In the genomic region with DNA sequence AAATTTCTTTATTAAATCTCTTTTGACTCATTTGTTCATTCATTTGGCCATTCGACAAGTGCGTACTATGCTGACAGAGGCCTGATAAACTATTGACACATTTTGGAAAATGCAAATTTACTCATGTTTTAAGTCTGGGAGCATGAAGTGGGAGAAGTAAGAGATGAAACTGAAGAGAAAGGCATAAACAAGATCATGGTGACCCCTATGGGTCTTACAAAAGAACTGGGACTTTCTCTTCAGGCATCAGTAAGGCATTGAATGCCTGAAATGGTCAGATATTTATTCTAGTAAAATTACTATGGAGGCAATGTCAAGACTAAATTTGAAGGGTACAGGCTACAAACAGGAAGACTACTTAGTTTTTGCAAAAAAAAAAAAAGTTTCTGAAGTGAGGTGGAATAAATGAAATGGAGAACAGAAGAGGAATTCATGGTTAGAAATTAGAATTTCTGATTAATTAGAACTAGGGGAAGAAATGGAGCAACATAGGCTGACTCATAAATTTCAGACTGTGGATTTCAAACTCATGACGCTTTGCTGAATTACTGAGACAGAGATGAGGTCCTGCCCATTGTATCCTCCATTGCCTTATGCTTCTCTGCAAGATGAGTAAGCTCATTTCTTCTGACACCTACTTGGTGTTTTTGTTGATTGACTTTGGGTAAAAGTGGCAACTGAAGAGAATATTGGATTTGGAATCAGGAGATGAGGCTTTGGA, we compare ENCODE assay signal across 2 cellular contexts.
TF ChIP-seq lines count a peak whose summit lies in the region.

No MANE protein-coding gene starts in this region.

TF ChIP-seq in K562, 482 proteins besides CTCF, POLR2A, EP300 and RAD21:
- TF ChIP-seq, protein P1, sequence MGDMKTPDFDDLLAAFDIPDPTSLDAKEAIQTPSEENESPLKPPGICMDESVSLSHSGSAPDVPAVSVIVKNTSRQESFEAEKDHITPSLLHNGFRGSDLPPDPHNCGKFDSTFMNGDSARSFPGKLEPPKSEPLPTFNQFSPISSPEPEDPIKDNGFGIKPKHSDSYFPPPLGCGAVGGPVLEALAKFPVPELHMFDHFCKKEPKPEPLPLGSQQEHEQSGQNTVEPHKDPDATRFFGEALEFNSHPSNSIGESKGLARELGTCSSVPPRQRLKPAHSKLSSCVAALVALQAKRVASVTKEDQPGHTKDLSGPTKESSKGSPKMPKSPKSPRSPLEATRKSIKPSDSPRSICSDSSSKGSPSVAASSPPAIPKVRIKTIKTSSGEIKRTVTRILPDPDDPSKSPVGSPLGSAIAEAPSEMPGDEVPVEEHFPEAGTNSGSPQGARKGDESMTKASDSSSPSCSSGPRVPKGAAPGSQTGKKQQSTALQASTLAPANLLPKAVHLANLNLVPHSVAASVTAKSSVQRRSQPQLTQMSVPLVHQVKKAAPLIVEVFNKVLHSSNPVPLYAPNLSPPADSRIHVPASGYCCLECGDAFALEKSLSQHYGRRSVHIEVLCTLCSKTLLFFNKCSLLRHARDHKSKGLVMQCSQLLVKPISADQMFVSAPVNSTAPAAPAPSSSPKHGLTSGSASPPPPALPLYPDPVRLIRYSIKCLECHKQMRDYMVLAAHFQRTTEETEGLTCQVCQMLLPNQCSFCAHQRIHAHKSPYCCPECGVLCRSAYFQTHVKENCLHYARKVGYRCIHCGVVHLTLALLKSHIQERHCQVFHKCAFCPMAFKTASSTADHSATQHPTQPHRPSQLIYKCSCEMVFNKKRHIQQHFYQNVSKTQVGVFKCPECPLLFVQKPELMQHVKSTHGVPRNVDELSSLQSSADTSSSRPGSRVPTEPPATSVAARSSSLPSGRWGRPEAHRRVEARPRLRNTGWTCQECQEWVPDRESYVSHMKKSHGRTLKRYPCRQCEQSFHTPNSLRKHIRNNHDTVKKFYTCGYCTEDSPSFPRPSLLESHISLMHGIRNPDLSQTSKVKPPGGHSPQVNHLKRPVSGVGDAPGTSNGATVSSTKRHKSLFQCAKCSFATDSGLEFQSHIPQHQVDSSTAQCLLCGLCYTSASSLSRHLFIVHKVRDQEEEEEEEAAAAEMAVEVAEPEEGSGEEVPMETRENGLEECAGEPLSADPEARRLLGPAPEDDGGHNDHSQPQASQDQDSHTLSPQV (IDR thresholded peaks at IDR 0.05), result no peak
- TF ChIP-seq ARNT (IDR thresholded peaks at IDR 0.05), result no peak
- no peak for TF ChIP-seq ETV1 (tag; conservative IDR thresholded peaks at IDR 0.05; ENCODE audit: low read depth)
- TF ChIP-seq ZNF140 (CRISPR knock-in tag; IDR thresholded peaks at IDR 0.05), result no peak
- TF ChIP-seq RBBP5 (IDR thresholded peaks at IDR 0.05; ENCODE audit: borderline replicate concordance, insufficient read depth, low read length, poor library complexity, severe bottlenecking), result no peak
- no peak for TF ChIP-seq NBN (IDR thresholded peaks at IDR 0.05; ENCODE audit: low read depth)

TF ChIP-seq in HepG2, 621 proteins besides CTCF, POLR2A, EP300 and RAD21 (continues in another document):
- TF ChIP-seq ZNF878 (CRISPR knock-in tag; IDR thresholded peaks at IDR 0.05), result no peak
- TF ChIP-seq, protein P2, sequence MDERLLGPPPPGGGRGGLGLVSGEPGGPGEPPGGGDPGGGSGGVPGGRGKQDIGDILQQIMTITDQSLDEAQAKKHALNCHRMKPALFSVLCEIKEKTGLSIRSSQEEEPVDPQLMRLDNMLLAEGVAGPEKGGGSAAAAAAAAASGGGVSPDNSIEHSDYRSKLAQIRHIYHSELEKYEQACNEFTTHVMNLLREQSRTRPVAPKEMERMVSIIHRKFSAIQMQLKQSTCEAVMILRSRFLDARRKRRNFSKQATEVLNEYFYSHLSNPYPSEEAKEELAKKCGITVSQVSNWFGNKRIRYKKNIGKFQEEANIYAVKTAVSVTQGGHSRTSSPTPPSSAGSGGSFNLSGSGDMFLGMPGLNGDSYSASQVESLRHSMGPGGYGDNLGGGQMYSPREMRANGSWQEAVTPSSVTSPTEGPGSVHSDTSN (CRISPR knock-in tag; IDR thresholded peaks at IDR 0.05), result no peak
- TF ChIP-seq NFIC (IDR thresholded peaks at IDR 0.05; ENCODE audit: low read length), result no peak
- TF ChIP-seq ETV5 (CRISPR knock-in tag; IDR thresholded peaks at IDR 0.05; ENCODE audit: borderline replicate concordance), result no peak
- TF ChIP-seq ZFP36 (IDR thresholded peaks at IDR 0.05; ENCODE audit: borderline replicate concordance, low read depth, low read length, partially characterized antibody), result no peak
- no peak for TF ChIP-seq ZNF343 (CRISPR knock-in tag; IDR thresholded peaks at IDR 0.05)
- no peak for TF ChIP-seq MATR3 (CRISPR knock-in tag; IDR thresholded peaks at IDR 0.05)
- TF ChIP-seq PLRG1 (conservative IDR thresholded peaks at IDR 0.05), result no peak
- TF ChIP-seq ZNF143 (CRISPR knock-in tag; IDR thresholded peaks at IDR 0.05), result no peak
- no peak for TF ChIP-seq AKAP8 (CRISPR knock-in tag; IDR thresholded peaks at IDR 0.05)
- TF ChIP-seq, protein P3, sequence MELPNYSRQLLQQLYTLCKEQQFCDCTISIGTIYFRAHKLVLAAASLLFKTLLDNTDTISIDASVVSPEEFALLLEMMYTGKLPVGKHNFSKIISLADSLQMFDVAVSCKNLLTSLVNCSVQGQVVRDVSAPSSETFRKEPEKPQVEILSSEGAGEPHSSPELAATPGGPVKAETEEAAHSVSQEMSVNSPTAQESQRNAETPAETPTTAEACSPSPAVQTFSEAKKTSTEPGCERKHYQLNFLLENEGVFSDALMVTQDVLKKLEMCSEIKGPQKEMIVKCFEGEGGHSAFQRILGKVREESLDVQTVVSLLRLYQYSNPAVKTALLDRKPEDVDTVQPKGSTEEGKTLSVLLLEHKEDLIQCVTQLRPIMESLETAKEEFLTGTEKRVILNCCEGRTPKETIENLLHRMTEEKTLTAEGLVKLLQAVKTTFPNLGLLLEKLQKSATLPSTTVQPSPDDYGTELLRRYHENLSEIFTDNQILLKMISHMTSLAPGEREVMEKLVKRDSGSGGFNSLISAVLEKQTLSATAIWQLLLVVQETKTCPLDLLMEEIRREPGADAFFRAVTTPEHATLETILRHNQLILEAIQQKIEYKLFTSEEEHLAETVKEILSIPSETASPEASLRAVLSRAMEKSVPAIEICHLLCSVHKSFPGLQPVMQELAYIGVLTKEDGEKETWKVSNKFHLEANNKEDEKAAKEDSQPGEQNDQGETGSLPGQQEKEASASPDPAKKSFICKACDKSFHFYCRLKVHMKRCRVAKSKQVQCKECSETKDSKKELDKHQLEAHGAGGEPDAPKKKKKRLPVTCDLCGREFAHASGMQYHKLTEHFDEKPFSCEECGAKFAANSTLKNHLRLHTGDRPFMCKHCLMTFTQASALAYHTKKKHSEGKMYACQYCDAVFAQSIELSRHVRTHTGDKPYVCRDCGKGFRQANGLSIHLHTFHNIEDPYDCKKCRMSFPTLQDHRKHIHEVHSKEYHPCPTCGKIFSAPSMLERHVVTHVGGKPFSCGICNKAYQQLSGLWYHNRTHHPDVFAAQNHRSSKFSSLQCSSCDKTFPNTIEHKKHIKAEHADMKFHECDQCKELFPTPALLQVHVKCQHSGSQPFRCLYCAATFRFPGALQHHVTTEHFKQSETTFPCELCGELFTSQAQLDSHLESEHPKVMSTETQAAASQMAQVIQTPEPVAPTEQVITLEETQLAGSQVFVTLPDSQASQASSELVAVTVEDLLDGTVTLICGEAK (IDR thresholded peaks at IDR 0.05), result no peak
- TF ChIP-seq, protein P3 (CRISPR knock-in tag; IDR thresholded peaks at IDR 0.05), result no peak
- TF ChIP-seq, protein P4, sequence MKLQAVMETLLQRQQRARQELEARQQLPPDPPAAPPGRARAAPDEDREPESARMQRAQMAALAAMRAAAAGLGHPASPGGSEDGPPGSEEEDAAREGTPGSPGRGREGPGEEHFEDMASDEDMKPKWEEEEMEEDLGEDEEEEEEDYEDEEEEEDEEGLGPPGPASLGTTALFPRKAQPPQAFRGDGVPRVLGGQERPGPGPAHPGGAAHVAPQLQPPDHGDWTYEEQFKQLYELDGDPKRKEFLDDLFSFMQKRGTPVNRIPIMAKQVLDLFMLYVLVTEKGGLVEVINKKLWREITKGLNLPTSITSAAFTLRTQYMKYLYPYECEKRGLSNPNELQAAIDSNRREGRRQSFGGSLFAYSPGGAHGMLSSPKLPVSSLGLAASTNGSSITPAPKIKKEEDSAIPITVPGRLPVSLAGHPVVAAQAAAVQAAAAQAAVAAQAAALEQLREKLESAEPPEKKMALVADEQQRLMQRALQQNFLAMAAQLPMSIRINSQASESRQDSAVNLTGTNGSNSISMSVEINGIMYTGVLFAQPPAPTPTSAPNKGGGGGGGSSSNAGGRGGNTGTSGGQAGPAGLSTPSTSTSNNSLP (IDR thresholded peaks at IDR 0.05; ENCODE audit: low read depth, low read length), result peak; percentile 54; the same call in 1 of the 2 replicates
- no peak for TF ChIP-seq TSC22D2 (CRISPR knock-in tag; IDR thresholded peaks at IDR 0.05; ENCODE audit: borderline replicate concordance)
- TF ChIP-seq DMAP1 (CRISPR knock-in tag; IDR thresholded peaks at IDR 0.05), result 0 out of 2 replicates have a peak, but pooled peaks have one; percentile 2
- TF ChIP-seq PITX1 (CRISPR knock-in tag; IDR thresholded peaks at IDR 0.05), result no peak
- TF ChIP-seq ZNF570 (CRISPR knock-in tag; IDR thresholded peaks at IDR 0.05; ENCODE audit: borderline replicate concordance), result no peak
- no peak for TF ChIP-seq PHB2 (IDR thresholded peaks at IDR 0.05; ENCODE audit: partially characterized antibody)
- TF ChIP-seq, protein P5, sequence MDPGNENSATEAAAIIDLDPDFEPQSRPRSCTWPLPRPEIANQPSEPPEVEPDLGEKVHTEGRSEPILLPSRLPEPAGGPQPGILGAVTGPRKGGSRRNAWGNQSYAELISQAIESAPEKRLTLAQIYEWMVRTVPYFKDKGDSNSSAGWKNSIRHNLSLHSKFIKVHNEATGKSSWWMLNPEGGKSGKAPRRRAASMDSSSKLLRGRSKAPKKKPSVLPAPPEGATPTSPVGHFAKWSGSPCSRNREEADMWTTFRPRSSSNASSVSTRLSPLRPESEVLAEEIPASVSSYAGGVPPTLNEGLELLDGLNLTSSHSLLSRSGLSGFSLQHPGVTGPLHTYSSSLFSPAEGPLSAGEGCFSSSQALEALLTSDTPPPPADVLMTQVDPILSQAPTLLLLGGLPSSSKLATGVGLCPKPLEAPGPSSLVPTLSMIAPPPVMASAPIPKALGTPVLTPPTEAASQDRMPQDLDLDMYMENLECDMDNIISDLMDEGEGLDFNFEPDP (CRISPR knock-in tag; conservative IDR thresholded peaks at IDR 0.05), result no peak
- no peak for TF ChIP-seq KDM3A (CRISPR knock-in tag; IDR thresholded peaks at IDR 0.05; ENCODE audit: low read depth)
- no peak for TF ChIP-seq ZNF75D (CRISPR knock-in tag; IDR thresholded peaks at IDR 0.05; ENCODE audit: borderline replicate concordance)
- TF ChIP-seq KMT2A (CRISPR knock-in tag; IDR thresholded peaks at IDR 0.05), result no peak
- TF ChIP-seq, protein P6, sequence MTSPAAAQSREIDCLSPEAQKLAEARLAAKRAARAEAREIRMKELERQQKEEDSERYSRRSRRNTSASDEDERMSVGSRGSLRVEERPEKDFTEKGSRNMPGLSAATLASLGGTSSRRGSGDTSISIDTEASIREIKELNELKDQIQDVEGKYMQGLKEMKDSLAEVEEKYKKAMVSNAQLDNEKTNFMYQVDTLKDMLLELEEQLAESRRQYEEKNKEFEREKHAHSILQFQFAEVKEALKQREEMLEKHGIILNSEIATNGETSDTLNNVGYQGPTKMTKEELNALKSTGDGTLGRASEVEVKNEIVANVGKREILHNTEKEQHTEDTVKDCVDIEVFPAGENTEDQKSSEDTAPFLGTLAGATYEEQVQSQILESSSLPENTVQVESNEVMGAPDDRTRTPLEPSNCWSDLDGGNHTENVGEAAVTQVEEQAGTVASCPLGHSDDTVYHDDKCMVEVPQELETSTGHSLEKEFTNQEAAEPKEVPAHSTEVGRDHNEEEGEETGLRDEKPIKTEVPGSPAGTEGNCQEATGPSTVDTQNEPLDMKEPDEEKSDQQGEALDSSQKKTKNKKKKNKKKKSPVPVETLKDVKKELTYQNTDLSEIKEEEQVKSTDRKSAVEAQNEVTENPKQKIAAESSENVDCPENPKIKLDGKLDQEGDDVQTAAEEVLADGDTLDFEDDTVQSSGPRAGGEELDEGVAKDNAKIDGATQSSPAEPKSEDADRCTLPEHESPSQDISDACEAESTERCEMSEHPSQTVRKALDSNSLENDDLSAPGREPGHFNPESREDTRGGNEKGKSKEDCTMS (CRISPR knock-in tag; conservative IDR thresholded peaks at IDR 0.05), result no peak
- TF ChIP-seq MTF1 (CRISPR knock-in tag; IDR thresholded peaks at IDR 0.05), result no peak
- TF ChIP-seq CEBPG (CRISPR knock-in tag; IDR thresholded peaks at IDR 0.05), result no peak
- TF ChIP-seq ZNF766 (CRISPR knock-in tag; IDR thresholded peaks at IDR 0.05; ENCODE audit: borderline replicate concordance), result no peak
- no peak for TF ChIP-seq JDP2 (CRISPR knock-in tag; IDR thresholded peaks at IDR 0.05; ENCODE audit: borderline replicate concordance)
- TF ChIP-seq, protein P7, sequence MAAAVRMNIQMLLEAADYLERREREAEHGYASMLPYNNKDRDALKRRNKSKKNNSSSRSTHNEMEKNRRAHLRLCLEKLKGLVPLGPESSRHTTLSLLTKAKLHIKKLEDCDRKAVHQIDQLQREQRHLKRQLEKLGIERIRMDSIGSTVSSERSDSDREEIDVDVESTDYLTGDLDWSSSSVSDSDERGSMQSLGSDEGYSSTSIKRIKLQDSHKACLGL (CRISPR knock-in tag; IDR thresholded peaks at IDR 0.05), result no peak
- TF ChIP-seq, protein P8, sequence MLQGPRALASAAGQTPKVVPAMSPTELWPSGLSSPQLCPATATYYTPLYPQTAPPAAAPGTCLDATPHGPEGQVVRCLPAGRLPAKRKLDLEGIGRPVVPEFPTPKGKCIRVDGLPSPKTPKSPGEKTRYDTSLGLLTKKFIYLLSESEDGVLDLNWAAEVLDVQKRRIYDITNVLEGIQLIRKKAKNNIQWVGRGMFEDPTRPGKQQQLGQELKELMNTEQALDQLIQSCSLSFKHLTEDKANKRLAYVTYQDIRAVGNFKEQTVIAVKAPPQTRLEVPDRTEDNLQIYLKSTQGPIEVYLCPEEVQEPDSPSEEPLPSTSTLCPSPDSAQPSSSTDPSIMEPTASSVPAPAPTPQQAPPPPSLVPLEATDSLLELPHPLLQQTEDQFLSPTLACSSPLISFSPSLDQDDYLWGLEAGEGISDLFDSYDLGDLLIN (CRISPR knock-in tag; IDR thresholded peaks at IDR 0.05; ENCODE audit: borderline replicate concordance), result no peak
